28 cellular contexts compared by ENCODE assay signal in genomic region chr4:83267835-83268475, GRCh38. TPM values are rescaled to one million over a fixed set of nuclear protein-coding genes. Genes with fewer than 3 reads are reported as not detected.
DNase-seq lines count a peak whose midpoint lies in the region; ATAC-seq and TF ChIP-seq lines count a peak whose summit lies in the region.
"Had no signal": no experiment of that assay in that cellular context is flagged by ENCODE, and none has a peak within 500 bp of the region (broad histone marks: within the 10 kb centered on the region; RNA-seq: fewer than 3 reads in every experiment).

No MANE protein-coding gene starts in this region.

- no peaks in the 10 kb centered on the region for H3K9me3 Mint-ChIP-seq in MCF 10A (ENCODE audit: unreplicated experiment)
- no peaks in the 10 kb centered on the region for H3K9me3 Mint-ChIP-seq in central memory CD8-positive, alpha-beta T cell
- H3K9me3 Mint-ChIP-seq: activated naive CD4-positive, alpha-beta T cell treated with anti-CD3 and anti-CD28 coated beads for 36 hours; CD4-positive, CD25-positive, alpha-beta regulatory T cell; nephron progenitor cell; T-helper 1 cell treated with Interleukin-12 subunit alpha and Interleukin-12 subunit beta and Interleukin-4 antibody, amounts not matched to agents 30 μg/mL and 1 μg/mL, for 36 hours had no signal

- 90% methylated on average over 3 of the region's 3 CpGs for WGBS in mammary epithelial cell (ENCODE audit: low coverage, missing lambda C conversion rate)

- no peaks in the 10 kb centered on the region for H3K9me3 ChIP-seq in mammary epithelial cell (replicated peaks; ENCODE audit: insufficient read depth, low read length)
- no peaks in the 10 kb centered on the region for H3K9me3 ChIP-seq in upper lobe of right lung
- H3K9me3 ChIP-seq: left ventricle myocardium inferior, right lobe of liver, suprapubic skin, vagina had no signal

- H3K4me1 Mint-ChIP-seq in MCF 10A (ENCODE audit: insufficient read depth, unreplicated experiment), result peaks cover 11% of the 10 kb centered on the region
- H3K4me1 Mint-ChIP-seq in central memory CD8-positive, alpha-beta T cell, result peaks cover 7% of the 10 kb centered on the region
- H3K4me1 Mint-ChIP-seq: nephron progenitor cell had no signal

- H3K4me3 Mint-ChIP-seq in MCF 10A (ENCODE audit: unreplicated experiment), result no peak overlapping the region
- no peak overlapping the region for H3K4me3 Mint-ChIP-seq in central memory CD8-positive, alpha-beta T cell
- H3K4me3 Mint-ChIP-seq: activated naive CD4-positive, alpha-beta T cell treated with anti-CD3 and anti-CD28 coated beads for 36 hours; CD4-positive, CD25-positive, alpha-beta regulatory T cell; nephron progenitor cell; T-helper 1 cell treated with Interleukin-12 subunit alpha and Interleukin-12 subunit beta and Interleukin-4 antibody, amounts not matched to agents 30 μg/mL and 1 μg/mL, for 36 hours had no signal

- no peaks in the 10 kb centered on the region for H3K27me3 Mint-ChIP-seq in MCF 10A (ENCODE audit: insufficient read depth, unreplicated experiment)
- H3K27me3 Mint-ChIP-seq in central memory CD8-positive, alpha-beta T cell, result no peaks in the 10 kb centered on the region

- no peak for DNase-seq in MCF 10A (ENCODE audit: unreplicated experiment)
- no peak for DNase-seq in mammary epithelial cell
- DNase-seq in MV-4-11 (lab: John Stamatoyannopoulos, UW), result peak; percentile 58
- no peak for DNase-seq in central memory CD8-positive, alpha-beta T cell (ENCODE audit: low spot score in 2 of 2)
- no peak for DNase-seq in NCI-H1417 (lab: John Stamatoyannopoulos, UW)
- DNase-seq in HUDEP-2 (lab: John Stamatoyannopoulos, UW; ENCODE audit: unreplicated experiment in 76 of 76), result no peak
- DNase-seq in upper lobe of right lung, result no peak
- DNase-seq: activated CD4-positive, alpha-beta T cell treated with anti-CD3 and anti-CD28 coated beads, Interleukin-2, amount 50 U/mL, for 1 hour; activated naive CD4-positive, alpha-beta T cell treated with anti-CD3 and anti-CD28 coated beads for 36 hours; CD4-positive, CD25-positive, alpha-beta regulatory T cell; effector CD4-positive, alpha-beta T cell; erythroblast; foreskin keratinocyte; hippocampal formation; Karpas-422; left ventricle myocardium inferior; midbrain; NCI-H1092 treated with DMSO at 0.1 percent for 48 hours; NCI-H2081; NCI-H345; NCI-H774; nephron progenitor cell; posterior cingulate gyrus; right lobe of liver had no signal

- H3K4me3 ChIP-seq in mammary epithelial cell (replicated peaks in 1 of 3; ENCODE audit: insufficient read depth in 1 of 3, low read depth in 2 of 3, low read length in 3 of 3) (no peak overlapping the region), upper lobe of right lung (no peak overlapping the region)
- H3K4me3 ChIP-seq: left ventricle myocardium inferior, right lobe of liver, suprapubic skin, vagina had no signal

- CTCF ChIA-PET in MCF 10A (lab: Yijun Ruan, JAX), result interaction anchor here (0.6 to 2.6 kb wide), 6 partner anchors 11 to 193 kb away, joined by 3 to 18 read pairs (median 4); no protein-coding TSS in a partner anchor
- CTCF ChIA-PET in mammary epithelial cell (lab: Charles Lee; ENCODE audit: low non-redundant PET), result no interaction called here

- H3K79me2 ChIP-seq in mammary epithelial cell (ENCODE audit: insufficient read depth, low read length), result no peaks in the 10 kb centered on the region

- H3K36me3 ChIP-seq in mammary epithelial cell (ENCODE audit: insufficient read depth, low read length), result peaks cover 16% of the 10 kb centered on the region
- H3K36me3 ChIP-seq in upper lobe of right lung, result peaks cover 30% of the 10 kb centered on the region

- dilution Hi-C loops in mammary epithelial cell (cut with HindIII; ENCODE audit: low sequenced_read_pairs), result no loop called here

- peak overlapping the region; percentile 49 for H3K27ac Mint-ChIP-seq in MCF 10A (ENCODE audit: low read depth, unreplicated experiment)
- peak overlapping the region; percentile 0 for H3K27ac Mint-ChIP-seq in central memory CD8-positive, alpha-beta T cell (ENCODE audit: low read depth)
- H3K27ac Mint-ChIP-seq: activated naive CD4-positive, alpha-beta T cell treated with anti-CD3 and anti-CD28 coated beads for 36 hours; CD4-positive, CD25-positive, alpha-beta regulatory T cell; nephron progenitor cell; T-helper 1 cell treated with Interleukin-12 subunit alpha and Interleukin-12 subunit beta and Interleukin-4 antibody, amounts not matched to agents 30 μg/mL and 1 μg/mL, for 36 hours had no signal

- in situ Hi-C loops in mammary epithelial cell (cut with MboI; ENCODE audit: low sequenced_read_pairs in 2 of 2), result no loop called here

- H3K4me2 ChIP-seq in mammary epithelial cell (ENCODE audit: insufficient read depth, low read depth, low read length), result no peak overlapping the region

- H2AFZ ChIP-seq in mammary epithelial cell (ENCODE audit: low read depth, low read length), result no peak overlapping the region

- no peaks in the 10 kb centered on the region for H4K20me1 ChIP-seq in mammary epithelial cell (ENCODE audit: insufficient read depth, low read length)

- H3K4me1 ChIP-seq in mammary epithelial cell (ENCODE audit: insufficient read depth, low read length) (no peaks in the 10 kb centered on the region), upper lobe of right lung (no peaks in the 10 kb centered on the region)
- H3K4me1 ChIP-seq: foreskin keratinocyte, left ventricle myocardium inferior, right lobe of liver, suprapubic skin, vagina had no signal

- no peak for ATAC-seq in central memory CD8-positive, alpha-beta T cell (replicated peaks; ENCODE audit: extremely low read depth, poor library complexity, severe bottlenecking)
- ATAC-seq in upper lobe of right lung, result no peak
- ATAC-seq: foreskin keratinocyte, HCT116, right lobe of liver had no signal

- no peak overlapping the region for H3K9ac ChIP-seq in mammary epithelial cell (ENCODE audit: insufficient read depth, low read length)

- H3K36me3 Mint-ChIP-seq in MCF 10A (ENCODE audit: insufficient read depth, unreplicated experiment), result peaks cover 27% of the 10 kb centered on the region
- peaks cover 4% of the 10 kb centered on the region for H3K36me3 Mint-ChIP-seq in central memory CD8-positive, alpha-beta T cell (ENCODE audit: insufficient read depth)

- BruUV-seq in MCF 10A (replicated peaks; lab: Mats Ljungman, UMichigan) (no TSS peak), mammary epithelial cell (replicated peaks; lab: Mats Ljungman, UMichigan) (no TSS peak)

- TF ChIP-seq CTCF in MCF 10A (IDR thresholded peaks at IDR 0.05; ENCODE audit: unreplicated experiment) (no peak), mammary epithelial cell (conservative IDR thresholded peaks at IDR 0.05 in 1 of 2, IDR thresholded peaks at IDR 0.05 in 1 of 2; ENCODE audit: extremely low read depth in 1 of 2, insufficient read depth in 1 of 2, low read depth in 1 of 2, low read length in 2 of 2) (no peak), upper lobe of right lung (IDR thresholded peaks at IDR 0.05) (no peak)

- H3K27me3 ChIP-seq in mammary epithelial cell (ENCODE audit: insufficient read depth, low read length), result no peaks in the 10 kb centered on the region
- no peaks in the 10 kb centered on the region for H3K27me3 ChIP-seq in upper lobe of right lung
- H3K27me3 ChIP-seq: foreskin keratinocyte, right lobe of liver, suprapubic skin, vagina had no signal

- POLR2A ChIA-PET in MCF 10A (lab: Yijun Ruan, JAX), result interaction anchor here (0.7 to 2.6 kb wide), 4 partner anchors 11 to 201 kb away, joined by 3 to 13 read pairs (median 3); partner anchors contain the start of gene COQ2

- H3K27ac ChIP-seq in mammary epithelial cell (ENCODE audit: insufficient read depth, low read depth, low read length), result no peak overlapping the region
- no peak overlapping the region for H3K27ac ChIP-seq in upper lobe of right lung
- H3K27ac ChIP-seq: foreskin keratinocyte, left ventricle myocardium inferior, right lobe of liver, suprapubic skin, vagina had no signal

- intact Hi-C loops in MCF 10A (cut with micrococcal nuclease) (no loop called here), mammary epithelial cell (cut with micrococcal nuclease) (no loop called here), upper lobe of right lung (cut with DNase I) (loop anchor here (10.0 kb wide), 1 partner anchor 193 kb away; no protein-coding TSS in a partner anchor)

RNA-seq across cellular contexts. Expression of gene COQ2, which starts 16.6 kb away (rescaled TPM):
- total RNA-seq in MCF 10A (2022), result 18.0 and 27.8 TPM in 2 replicates
- total RNA-seq in mammary epithelial cell, result 10 to 100 TPM in 1 of 2 donors, 1 to 10 TPM in 1; 9.3 to 20.4 TPM
- polyA plus RNA-seq in mammary epithelial cell, result 17.0 TPM
- polyA minus RNA-seq in mammary epithelial cell, result 10.3 TPM
- 12.4 TPM for total RNA-seq in upper lobe of right lung
